ENCODE assay signal across 8 cellular contexts in the genomic region with DNA sequence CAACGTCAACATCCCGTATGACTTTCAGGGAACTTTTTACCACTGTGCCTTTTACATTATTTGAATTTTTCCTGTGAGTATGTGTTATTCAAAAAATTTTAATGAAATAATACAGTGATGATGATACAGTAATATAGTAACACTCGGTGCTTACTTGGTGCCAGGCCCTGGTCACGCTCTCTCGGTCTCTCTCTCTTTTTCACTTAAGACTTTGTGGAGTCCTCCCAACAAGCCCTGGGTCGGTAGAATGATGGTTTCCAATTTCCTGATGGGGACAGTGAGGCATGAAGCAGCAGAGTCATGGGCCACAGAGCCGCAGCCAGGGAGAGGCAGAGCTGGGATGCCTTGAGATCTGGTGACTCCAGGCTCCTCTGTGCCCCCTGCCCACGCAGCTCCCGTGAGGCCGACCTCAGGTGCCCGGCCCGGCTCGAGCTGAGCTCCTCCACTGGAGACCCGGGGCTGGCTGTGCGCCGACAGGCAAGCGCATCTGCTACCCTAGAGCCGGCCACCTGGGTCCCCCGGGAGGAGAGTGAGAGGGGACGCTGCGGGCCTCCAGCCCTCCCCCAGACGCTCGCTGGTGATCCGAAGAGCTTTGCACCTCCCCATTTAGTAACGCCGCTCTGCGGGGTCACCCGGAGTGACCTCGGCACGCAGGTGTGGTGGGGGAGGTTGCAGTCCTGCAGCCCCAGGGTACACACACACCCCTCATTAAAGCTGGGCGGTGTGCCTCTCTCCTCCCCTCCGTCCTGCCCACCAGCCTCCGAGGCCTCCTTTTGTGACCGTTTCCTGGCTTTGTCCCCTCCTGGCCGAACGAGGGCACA. TPM values are rescaled to one million over a fixed set of nuclear protein-coding genes. Genes with fewer than 3 reads are reported as not detected.
DNase-seq lines count a peak whose midpoint lies in the region; TF ChIP-seq lines count a peak whose summit lies in the region.

No MANE protein-coding gene starts in this region.

- H3K4me3 ChIP-seq in adipocyte (ENCODE audit: low read length) (peak overlapping the region; percentile 29), iPS-20b (ENCODE audit: low read length) (peak overlapping the region; percentile 67)

- H3K27ac Mint-ChIP-seq in type B pancreatic cell: peak overlapping the region; percentile 70

- no peaks in the 10 kb centered on the region for H3K36me3 Mint-ChIP-seq in type B pancreatic cell

- peaks cover 25% of the 10 kb centered on the region for H3K4me1 Mint-ChIP-seq in type B pancreatic cell (ENCODE audit: unreplicated experiment)

- peak overlapping the region; percentile 71 for H3K4me3 Mint-ChIP-seq in type B pancreatic cell

- H3K27me3 ChIP-seq in adipocyte (replicated peaks; ENCODE audit: control insufficient read depth, insufficient read depth, low read length) (peaks cover 7% of the 10 kb centered on the region), iPS-20b (ENCODE audit: insufficient read depth, low read length) (peaks cover 10% of the 10 kb centered on the region)

- TF ChIP-seq CTCF in type B pancreatic cell (conservative IDR thresholded peaks at IDR 0.05): no peak
- no peak for TF ChIP-seq CTCF in GM20000 (IDR thresholded peaks at IDR 0.05; ENCODE audit: extremely low read depth, missing control alignments)

- peak; percentile 65 to 75 for DNase-seq in NCI-H524 (lab: John Stamatoyannopoulos, UW)
- DNase-seq in NCI-H524 treated with DMSO at 0.1 percent for 48 hours (lab: John Stamatoyannopoulos, UW): no peak
- DNase-seq in adipocyte (ENCODE audit: low read depth): peak; percentile 84
- no peak for DNase-seq in type B pancreatic cell (ENCODE audit: extremely low spot score, unreplicated experiment)
- DNase-seq in COR-L47 (lab: John Stamatoyannopoulos, UW): no peak
- no peak for DNase-seq in GM20000 (ENCODE audit: low spot score)
- no peak for DNase-seq in DMS114 treated with DMSO at 0.1 percent for 48 hours (lab: John Stamatoyannopoulos, UW; ENCODE audit: unreplicated experiment)

- H3K9me3 Mint-ChIP-seq in type B pancreatic cell: no peaks in the 10 kb centered on the region

- H3K4me1 ChIP-seq in adipocyte (ENCODE audit: control insufficient read depth, insufficient read depth, low read length): peaks cover 41% of the 10 kb centered on the region
- H3K4me1 ChIP-seq in iPS-20b (ENCODE audit: insufficient read depth, low read length): peaks cover 14% of the 10 kb centered on the region; the same call in 1 of the 2 replicates

- peak overlapping the region; percentile 5 for H3K27ac ChIP-seq in iPS-20b (ENCODE audit: low read length)

- H3K9me3 ChIP-seq in adipocyte (ENCODE audit: control insufficient read depth, low read length) (no peaks in the 10 kb centered on the region), iPS-20b (ENCODE audit: insufficient read depth, low read depth, low read length) (no peaks in the 10 kb centered on the region)

- H3K9ac ChIP-seq in adipocyte (ENCODE audit: low read length) (peak overlapping the region; percentile 52), iPS-20b (ENCODE audit: low read depth, low read length) (peak overlapping the region; percentile 47; the same call in 1 of the 2 replicates)

- H3K27me3 Mint-ChIP-seq in type B pancreatic cell: peaks cover 29% of the 10 kb centered on the region

- H3K36me3 ChIP-seq in adipocyte (ENCODE audit: control insufficient read depth, insufficient read depth, low read length, severe bottlenecking) (no peaks in the 10 kb centered on the region), iPS-20b (ENCODE audit: insufficient read depth, low read depth, low read length) (no peaks in the 10 kb centered on the region)

RNA-seq across cellular contexts. Expression of a gene that starts 4.4 kb away (rescaled TPM):
- 0.24 and 0.36 TPM in 2 replicates for total RNA-seq in type B pancreatic cell (ENCODE audit: low replicate concordance)

RNA-seq across cellular contexts. Expression of a gene that starts 12.8 kb away (rescaled TPM):
- total RNA-seq in type B pancreatic cell (ENCODE audit: low replicate concordance): 0.75 TPM in 1 of 2 replicates, not detected in the other

RNA-seq across cellular contexts. Expression of a gene that starts 30.9 kb away (rescaled TPM):
- 21.1 and 23.9 TPM in 2 replicates for total RNA-seq in type B pancreatic cell (ENCODE audit: low replicate concordance)

RNA-seq across cellular contexts. Expression of a gene that starts 49.6 kb away (rescaled TPM):
- total RNA-seq in type B pancreatic cell (ENCODE audit: low replicate concordance): 18.4 and 22.4 TPM in 2 replicates

RNA-seq across cellular contexts. Expression of a gene that starts 50.4 kb away (rescaled TPM):
- total RNA-seq in type B pancreatic cell (ENCODE audit: low replicate concordance): 13.6 and 23.9 TPM in 2 replicates

Comparison
In these comparisons a context has a peak if more than half of its experiments do, and no peak if none do; other contexts are left out.
1. DNase-seq: peak in NCI-H524 (2 of 2) and adipocyte (single experiment); none in NCI-H524 treated with DMSO at 0.1 percent for 48 hours (single experiment), type B pancreatic cell (single experiment), COR-L47 (single experiment), GM20000 (single experiment) and DMS114 treated with DMSO at 0.1 percent for 48 hours (single experiment).